Comparison of ENCODE assay signal across 23 cellular contexts in genomic region chr16:75452464-75453190, GRCh38. TPM values are rescaled to one million over a fixed set of nuclear protein-coding genes. Genes with fewer than 3 reads are reported as not detected.
A peak's percentile ranks its signal among the peaks of the same experiment; 100 is the strongest.
DNase-seq lines count a peak whose midpoint lies in the region; ATAC-seq, FAIRE-seq and TF ChIP-seq lines count a peak whose summit lies in the region.
"Had no signal": no experiment of that assay in that cellular context is flagged by ENCODE, and none has a peak within 500 bp of the region (broad histone marks: within the 10 kb centered on the region; RNA-seq: fewer than 3 reads in every experiment).

No MANE protein-coding gene starts in this region.

- H3K4me3 ChIP-seq in cardiac muscle cell (no peak overlapping the region), liver (ENCODE audit: low read depth in 1 of 3, low read length in 3 of 3) (no peak overlapping the region), small intestine (ENCODE audit: low read depth in 1 of 2, low read length in 2 of 2) (no peak overlapping the region)
- H3K4me3 ChIP-seq: coronary artery, lung, PC-9, uterus had no signal

- POLR2A ChIA-PET in CD4-positive, alpha-beta T cell (lab: Charles Lee), result interaction anchor here (0.9 kb wide), 1 partner anchor 195 kb away, joined by 3 read pairs; the partner anchor contains the start of gene TERF2IP

- CTCF ChIA-PET in CD4-positive, alpha-beta T cell (lab: Charles Lee), result interaction anchor here (0.7 kb wide), 1 partner anchor 65 kb away, joined by 5 read pairs; no protein-coding TSS in a partner anchor

- H3K36me3 ChIP-seq in cardiac muscle cell (no peaks in the 10 kb centered on the region), liver (ENCODE audit: control insufficient read depth in 4 of 4, insufficient read depth in 3 of 4, low read depth in 1 of 4, low read length in 3 of 4) (peaks cover 0 to 3% (median under 1%) of the 10 kb centered on the region in 4 donors), small intestine (ENCODE audit: control insufficient read depth in 2 of 2, insufficient read depth in 2 of 2, low read length in 2 of 2) (peaks cover 2 to 9% of the 10 kb centered on the region in 2 donors)
- H3K36me3 ChIP-seq: uterus had no signal

- no peak for ATAC-seq in Right ventricle myocardium inferior
- no peak for ATAC-seq in CD4-positive, alpha-beta T cell (ENCODE audit: poor library complexity)

- TF ChIP-seq RAD21 in liver (IDR thresholded peaks at IDR 0.05), result no peak

- DNase-seq in cardiac muscle cell (ENCODE audit: low read depth in 1 of 2, low spot score in 1 of 2) (peak in 1 of 2 donors; percentile 51), Right ventricle myocardium inferior (ENCODE audit: missing footprints) (no peak), endothelial cell (ENCODE audit: low spot score) (no peak), small intestine (peak; percentile 73), NCI-H446 treated with DMSO at 0.1 percent for 48 hours (lab: John Stamatoyannopoulos, UW) (no peak), T-helper 2 cell (no peak)
- DNase-seq in CD4-positive, alpha-beta T cell, result no peak
- DNase-seq: activated CD8-positive, alpha-beta memory T cell treated with anti-CD3 and anti-CD28 coated beads, Interleukin-2, amount 50 U/mL, for 48 hours; activated effector memory CD4-positive, alpha-beta T cell treated with Interleukin-2 at 50 U/mL for 16 hours; COR-L47; DMS79 treated with DMSO at 0.1 percent for 48 hours; HCEC 1CT; NCI-H1092; NCI-H2081; nucleus accumbens; PC-9; SIG-M5; stimulated activated CD8-positive, alpha-beta memory T cell treated with anti-CD3 and anti-CD28 coated beads, Interleukin-4, amount 100 ng/mL, for 48 hours; uterus had no signal

- intact Hi-C loops in Right ventricle myocardium inferior (cut with DNase I), result no loop called here
- intact Hi-C loops in CD4-positive, alpha-beta T cell (cut with DNase I, micrococcal nuclease), result no loop called here

- peaks cover 9% of the 10 kb centered on the region for H3K36me3 Mint-ChIP-seq in endothelial cell (ENCODE audit: low read depth, unreplicated experiment)
- H3K36me3 Mint-ChIP-seq in CD4-positive, alpha-beta T cell (ENCODE audit: low read depth), result peaks cover 32% of the 10 kb centered on the region

- TF ChIP-seq CTCF in cardiac muscle cell (IDR thresholded peaks at IDR 0.05; ENCODE audit: low read depth, low read length) (no peak), endothelial cell (IDR thresholded peaks at IDR 0.05; ENCODE audit: unreplicated experiment) (no peak), liver (IDR thresholded peaks at IDR 0.05; ENCODE audit: low read depth, low read length, missing input control) (no peak)
- no peak for TF ChIP-seq CTCF in CD4-positive, alpha-beta T cell (IDR thresholded peaks at IDR 0.05)

- WGBS in liver, result 63% methylated on average over 12 of the region's 12 CpGs
- 47 to 78% (median 55%) methylated on average over 12 of the region's 12 CpGs for WGBS in small intestine, 3 donors

- no peak for FAIRE-seq in small intestine (lab: Jason Lieb, UNC)

- H3K4me1 ChIP-seq in cardiac muscle cell (ENCODE audit: low read depth), result peaks cover 26% of the 10 kb centered on the region
- H3K4me1 ChIP-seq in liver (ENCODE audit: control insufficient read depth in 4 of 4, insufficient read depth in 4 of 4, low read length in 3 of 4), result peaks cover 4 to 12% (median 8%) of the 10 kb centered on the region in 4 donors
- peaks cover 9 to 14% of the 10 kb centered on the region in 2 donors for H3K4me1 ChIP-seq in small intestine (ENCODE audit: control insufficient read depth in 2 of 2, insufficient read depth in 1 of 2, low read depth in 1 of 2, low read length in 1 of 2)
- H3K4me1 ChIP-seq: uterus had no signal

- no peak overlapping the region for H3K4me3 Mint-ChIP-seq in endothelial cell (ENCODE audit: unreplicated experiment)
- H3K4me3 Mint-ChIP-seq in CD4-positive, alpha-beta T cell, result no peak overlapping the region

- H3K27ac Mint-ChIP-seq in endothelial cell (ENCODE audit: unreplicated experiment), result peak overlapping the region; percentile 57
- no peak overlapping the region for H3K27ac Mint-ChIP-seq in CD4-positive, alpha-beta T cell

- H3K27me3 Mint-ChIP-seq in endothelial cell (ENCODE audit: unreplicated experiment), result peaks cover 1% of the 10 kb centered on the region
- H3K27me3 Mint-ChIP-seq in CD4-positive, alpha-beta T cell, result no peaks in the 10 kb centered on the region

- no peaks in the 10 kb centered on the region for H3K27me3 ChIP-seq in cardiac muscle cell
- H3K27me3 ChIP-seq in liver (ENCODE audit: control insufficient read depth in 4 of 4, insufficient read depth in 4 of 4, low read length in 3 of 4), result no peaks in the 10 kb centered on the region
- no peaks in the 10 kb centered on the region for H3K27me3 ChIP-seq in small intestine (ENCODE audit: control insufficient read depth in 2 of 2, insufficient read depth in 2 of 2, low read length in 2 of 2)
- H3K27me3 ChIP-seq in CD4-positive, alpha-beta T cell (ENCODE audit: control insufficient read depth, insufficient read depth, low read length), result no peaks in the 10 kb centered on the region
- H3K27me3 ChIP-seq: uterus had no signal

- H3K9me3 Mint-ChIP-seq in endothelial cell (ENCODE audit: unreplicated experiment), result no peaks in the 10 kb centered on the region
- H3K9me3 Mint-ChIP-seq in CD4-positive, alpha-beta T cell, result no peaks in the 10 kb centered on the region

- H3K27ac ChIP-seq in cardiac muscle cell (peak overlapping the region; percentile 85), liver (ENCODE audit: low read depth in 1 of 2, low read length in 2 of 2) (peak overlapping the region; percentile 39 to 55), small intestine (ENCODE audit: low read depth in 1 of 2, low read length in 1 of 2) (no peak overlapping the region)
- H3K27ac ChIP-seq in CD4-positive, alpha-beta T cell (ENCODE audit: low read depth, low read length), result no peak overlapping the region
- H3K27ac ChIP-seq: coronary artery, PC-9, uterus had no signal

- H3K9me3 ChIP-seq in cardiac muscle cell (ENCODE audit: low read depth), result no peaks in the 10 kb centered on the region
- H3K9me3 ChIP-seq in liver (ENCODE audit: control insufficient read depth in 4 of 4, low read length in 3 of 4), result no peaks in the 10 kb centered on the region
- H3K9me3 ChIP-seq in small intestine (ENCODE audit: control insufficient read depth, low read depth), result no peaks in the 10 kb centered on the region
- H3K9me3 ChIP-seq in CD4-positive, alpha-beta T cell (ENCODE audit: control insufficient read depth, low read length), result no peaks in the 10 kb centered on the region
- H3K9me3 ChIP-seq: uterus had no signal

- peaks cover 11% of the 10 kb centered on the region for H3K4me1 Mint-ChIP-seq in endothelial cell (ENCODE audit: unreplicated experiment)
- H3K4me1 Mint-ChIP-seq in CD4-positive, alpha-beta T cell (ENCODE audit: low read depth), result peaks cover 40% of the 10 kb centered on the region

- H3K9ac ChIP-seq in liver (ENCODE audit: low read depth in 1 of 2, low read length in 2 of 2), result no peak overlapping the region

TF ChIP-seq in liver, 16 proteins besides CTCF, POLR2A, EP300 and RAD21 (continues in another document):
- TF ChIP-seq REST (IDR thresholded peaks at IDR 0.05) (no peak), HNF4G (IDR thresholded peaks at IDR 0.05) (no peak)

RNA-seq across cellular contexts. Expression of gene TMEM170A, which starts 11.9 kb away (rescaled TPM):
- total RNA-seq in cardiac muscle cell (14.5 and 29.0 TPM in 2 replicates), Right ventricle myocardium inferior (9.6 TPM), endothelial cell (ENCODE audit: unreplicated experiment) (38.0 TPM), liver (10 to 100 TPM; 19.2 to 25.4 TPM)
- polyA plus RNA-seq in cardiac muscle cell (22.7 and 27.2 TPM in 2 replicates), liver (10 to 100 TPM in 1 of 2 donors, 1 to 10 TPM in 1; 5.8 to 13.3 TPM), small intestine (10 to 100 TPM in 2 of 3 donors, 1 to 10 TPM in 1; 9.6 to 19.9 (median 11.1) TPM)
- 10 to 100 TPM; 34.3 to 37.8 TPM for total RNA-seq in CD4-positive, alpha-beta T cell

RNA-seq across cellular contexts. Expression of gene CFDP1, which starts 19.3 kb away (rescaled TPM):
- total RNA-seq in cardiac muscle cell (78.1 and 103 TPM in 2 replicates), Right ventricle myocardium inferior (26.6 TPM), endothelial cell (ENCODE audit: unreplicated experiment) (65.7 TPM), liver (10 to 100 TPM; 20.5 to 34.4 TPM)
- polyA plus RNA-seq in cardiac muscle cell (114 and 116 TPM in 2 replicates), liver (10 to 100 TPM; 33.4 to 49.2 TPM), small intestine (100 to 1,000 TPM; 108 to 390 (median 337) TPM)
- 10 to 100 TPM; 23.0 to 25.5 TPM for total RNA-seq in CD4-positive, alpha-beta T cell

RNA-seq across cellular contexts. Expression of gene CHST6, which starts 42.6 kb away (rescaled TPM):
- total RNA-seq in cardiac muscle cell (3.2 and 3.8 TPM in 2 replicates), Right ventricle myocardium inferior (0.62 TPM), endothelial cell (ENCODE audit: unreplicated experiment) (5.3 TPM), liver (under 1 TPM; under 0.01 to 0.17 TPM)
- polyA plus RNA-seq in cardiac muscle cell (0.10 and 1.2 TPM in 2 replicates), liver (not detected), small intestine (10 to 100 TPM in 1 of 3 donors, 1 to 10 TPM in 2; 2.6 to 10.1 (median 7.3) TPM)
- total RNA-seq in CD4-positive, alpha-beta T cell, result not detected
- total RNA-seq: T-helper 1 cell treated with Interleukin-12 subunit alpha and Interleukin-12 subunit beta and Interleukin-4 antibody, amounts not matched to agents 30 ng/mL and 1 ng/mL, for 36 hours had no signal

Comparison
In these comparisons a context has a peak if more than half of its experiments do, and no peak if none do; other contexts are left out.
1. H3K27ac ChIP-seq: peak in cardiac muscle cell (single experiment) and liver (2 of 2); none in small intestine (0 of 2) and CD4-positive, alpha-beta T cell (single experiment).